ENCODE assay signal across 28 cellular contexts in the genomic region with DNA sequence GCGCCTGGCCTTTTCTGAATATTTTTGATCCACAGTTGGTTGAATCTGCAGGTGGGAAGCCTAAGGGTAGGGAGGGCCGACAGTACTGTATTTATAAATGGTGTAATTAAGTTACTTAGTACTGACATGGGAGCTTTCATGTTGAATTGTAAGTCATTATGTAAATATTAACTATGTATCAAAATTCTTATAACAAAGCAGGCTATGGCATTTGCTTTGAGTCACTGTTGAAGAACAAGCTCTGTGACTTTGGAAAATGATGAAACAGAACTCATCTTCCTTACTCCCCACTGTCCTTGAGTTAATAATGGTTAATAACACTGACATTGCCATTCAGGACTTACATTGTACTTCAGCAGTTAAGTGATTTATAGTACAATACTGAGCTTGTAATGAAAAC.
"Had no signal": no experiment of that assay in that cellular context is flagged by ENCODE, and none has a peak within 500 bp of the region (broad histone marks: within the 10 kb centered on the region; RNA-seq: fewer than 3 reads in every experiment).

No MANE protein-coding gene starts in this region.

- H3K9me3 ChIP-seq: ascending aorta, body of pancreas had no signal

- H3K4me1 ChIP-seq: ascending aorta had no signal

- DNase-seq: activated B cell treated with CpG ODN at 0.5 μM for 24 hours; activated CD4-positive, alpha-beta memory T cell treated with anti-CD3 and anti-CD28 coated beads for 36 hours; activated CD4-positive, alpha-beta T cell treated with anti-CD3 and anti-CD28 coated beads for 1 hour; activated CD4-positive, alpha-beta T cell treated with anti-CD3 and anti-CD28 coated beads, Interleukin-2, amount 10 ng/mL, durations not matched to agents 7 days and 5 days; activated CD8-positive, alpha-beta memory T cell treated with anti-CD3 and anti-CD28 coated beads for 24 hours; activated effector memory CD4-positive, alpha-beta T cell treated with anti-CD3 and anti-CD28 coated beads, Interleukin-2, amount 50 U/mL, for 16 hours; activated naive CD4-positive, alpha-beta T cell treated with Interleukin-2 at 50 U/mL for 16 hours; activated naive CD8-positive, alpha-beta T cell treated with anti-CD3 and anti-CD28 coated beads, Interleukin-2, amount 50 U/mL, for 24 hours; activated T-cell treated with anti-CD3 and anti-CD28 coated beads, Interleukin-2, amount 50 U/mL, for 4 hours; amniotic stem cell; body of pancreas; Kasumi-1; KBM-7; NCI-H1105 treated with DMSO at 0.1 percent for 48 hours; NCI-H1694; NCI-H2029; NCI-H2107; NCI-H2171 treated with DMSO at 0.1 percent for 48 hours; NCI-H226; NCI-H510A treated with DMSO at 0.1 percent for 48 hours; NCI-H82; Right ventricle myocardium superior; T-helper 17 cell; T-helper 9 cell had no signal

- ATAC-seq: activated naive CD4-positive, alpha-beta T cell treated with anti-CD3 and anti-CD28 coated beads, Interleukin-2, amount 50 U/mL, for 72 hours; activated naive CD8-positive, alpha-beta T cell treated with anti-CD3 and anti-CD28 coated beads, Interleukin-2, amount 50 U/mL, for 24 hours; activated T-cell treated with anti-CD3 and anti-CD28 coated beads, Interleukin-2, amount 50 U/mL, for 4 hours; body of pancreas; Panc1; T-helper 17 cell had no signal

- H3K4me3 ChIP-seq: ascending aorta, body of pancreas had no signal

- H3K27me3 ChIP-seq: ascending aorta, body of pancreas had no signal

- H3K36me3 ChIP-seq: ascending aorta had no signal

- H3K27ac ChIP-seq: ascending aorta, RWPE1 had no signal
